In genomic region chr16:81575307-81575706, GRCh38 we compare ENCODE assay signal across 1 cellular context.
TF ChIP-seq lines count a peak whose summit lies in the region.

No MANE protein-coding gene starts in this region.

TF ChIP-seq in HepG2, 621 proteins besides CTCF, POLR2A, EP300 and RAD21 (continued from another document):
- TF ChIP-seq, protein P1, sequence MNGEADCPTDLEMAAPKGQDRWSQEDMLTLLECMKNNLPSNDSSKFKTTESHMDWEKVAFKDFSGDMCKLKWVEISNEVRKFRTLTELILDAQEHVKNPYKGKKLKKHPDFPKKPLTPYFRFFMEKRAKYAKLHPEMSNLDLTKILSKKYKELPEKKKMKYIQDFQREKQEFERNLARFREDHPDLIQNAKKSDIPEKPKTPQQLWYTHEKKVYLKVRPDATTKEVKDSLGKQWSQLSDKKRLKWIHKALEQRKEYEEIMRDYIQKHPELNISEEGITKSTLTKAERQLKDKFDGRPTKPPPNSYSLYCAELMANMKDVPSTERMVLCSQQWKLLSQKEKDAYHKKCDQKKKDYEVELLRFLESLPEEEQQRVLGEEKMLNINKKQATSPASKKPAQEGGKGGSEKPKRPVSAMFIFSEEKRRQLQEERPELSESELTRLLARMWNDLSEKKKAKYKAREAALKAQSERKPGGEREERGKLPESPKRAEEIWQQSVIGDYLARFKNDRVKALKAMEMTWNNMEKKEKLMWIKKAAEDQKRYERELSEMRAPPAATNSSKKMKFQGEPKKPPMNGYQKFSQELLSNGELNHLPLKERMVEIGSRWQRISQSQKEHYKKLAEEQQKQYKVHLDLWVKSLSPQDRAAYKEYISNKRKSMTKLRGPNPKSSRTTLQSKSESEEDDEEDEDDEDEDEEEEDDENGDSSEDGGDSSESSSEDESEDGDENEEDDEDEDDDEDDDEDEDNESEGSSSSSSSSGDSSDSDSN (CRISPR knock-in tag; IDR thresholded peaks at IDR 0.05), result peak; percentile 34; the same call in 1 of the 2 replicates
- TF ChIP-seq ZNF350 (CRISPR knock-in tag; IDR thresholded peaks at IDR 0.05; ENCODE audit: borderline replicate concordance, low read depth) (0 out of 2 replicates have a peak, but pooled peaks have one; percentile 28), ETV5 (CRISPR knock-in tag; IDR thresholded peaks at IDR 0.05; ENCODE audit: borderline replicate concordance) (0 out of 2 replicates have a peak, but pooled peaks have one; percentile 9), LCORL (IDR thresholded peaks at IDR 0.05) (no peak), LCORL (CRISPR knock-in tag; IDR thresholded peaks at IDR 0.05) (0 out of 2 replicates have a peak, but pooled peaks have one; percentile 33)
- TF ChIP-seq, protein P2, sequence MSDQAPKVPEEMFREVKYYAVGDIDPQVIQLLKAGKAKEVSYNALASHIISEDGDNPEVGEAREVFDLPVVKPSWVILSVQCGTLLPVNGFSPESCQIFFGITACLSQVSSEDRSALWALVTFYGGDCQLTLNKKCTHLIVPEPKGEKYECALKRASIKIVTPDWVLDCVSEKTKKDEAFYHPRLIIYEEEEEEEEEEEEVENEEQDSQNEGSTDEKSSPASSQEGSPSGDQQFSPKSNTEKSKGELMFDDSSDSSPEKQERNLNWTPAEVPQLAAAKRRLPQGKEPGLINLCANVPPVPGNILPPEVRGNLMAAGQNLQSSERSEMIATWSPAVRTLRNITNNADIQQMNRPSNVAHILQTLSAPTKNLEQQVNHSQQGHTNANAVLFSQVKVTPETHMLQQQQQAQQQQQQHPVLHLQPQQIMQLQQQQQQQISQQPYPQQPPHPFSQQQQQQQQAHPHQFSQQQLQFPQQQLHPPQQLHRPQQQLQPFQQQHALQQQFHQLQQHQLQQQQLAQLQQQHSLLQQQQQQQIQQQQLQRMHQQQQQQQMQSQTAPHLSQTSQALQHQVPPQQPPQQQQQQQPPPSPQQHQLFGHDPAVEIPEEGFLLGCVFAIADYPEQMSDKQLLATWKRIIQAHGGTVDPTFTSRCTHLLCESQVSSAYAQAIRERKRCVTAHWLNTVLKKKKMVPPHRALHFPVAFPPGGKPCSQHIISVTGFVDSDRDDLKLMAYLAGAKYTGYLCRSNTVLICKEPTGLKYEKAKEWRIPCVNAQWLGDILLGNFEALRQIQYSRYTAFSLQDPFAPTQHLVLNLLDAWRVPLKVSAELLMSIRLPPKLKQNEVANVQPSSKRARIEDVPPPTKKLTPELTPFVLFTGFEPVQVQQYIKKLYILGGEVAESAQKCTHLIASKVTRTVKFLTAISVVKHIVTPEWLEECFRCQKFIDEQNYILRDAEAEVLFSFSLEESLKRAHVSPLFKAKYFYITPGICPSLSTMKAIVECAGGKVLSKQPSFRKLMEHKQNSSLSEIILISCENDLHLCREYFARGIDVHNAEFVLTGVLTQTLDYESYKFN (CRISPR knock-in tag; conservative IDR thresholded peaks at IDR 0.05), result peak; percentile 27; the same call in 1 of the 2 replicates
- TF ChIP-seq, protein P3, sequence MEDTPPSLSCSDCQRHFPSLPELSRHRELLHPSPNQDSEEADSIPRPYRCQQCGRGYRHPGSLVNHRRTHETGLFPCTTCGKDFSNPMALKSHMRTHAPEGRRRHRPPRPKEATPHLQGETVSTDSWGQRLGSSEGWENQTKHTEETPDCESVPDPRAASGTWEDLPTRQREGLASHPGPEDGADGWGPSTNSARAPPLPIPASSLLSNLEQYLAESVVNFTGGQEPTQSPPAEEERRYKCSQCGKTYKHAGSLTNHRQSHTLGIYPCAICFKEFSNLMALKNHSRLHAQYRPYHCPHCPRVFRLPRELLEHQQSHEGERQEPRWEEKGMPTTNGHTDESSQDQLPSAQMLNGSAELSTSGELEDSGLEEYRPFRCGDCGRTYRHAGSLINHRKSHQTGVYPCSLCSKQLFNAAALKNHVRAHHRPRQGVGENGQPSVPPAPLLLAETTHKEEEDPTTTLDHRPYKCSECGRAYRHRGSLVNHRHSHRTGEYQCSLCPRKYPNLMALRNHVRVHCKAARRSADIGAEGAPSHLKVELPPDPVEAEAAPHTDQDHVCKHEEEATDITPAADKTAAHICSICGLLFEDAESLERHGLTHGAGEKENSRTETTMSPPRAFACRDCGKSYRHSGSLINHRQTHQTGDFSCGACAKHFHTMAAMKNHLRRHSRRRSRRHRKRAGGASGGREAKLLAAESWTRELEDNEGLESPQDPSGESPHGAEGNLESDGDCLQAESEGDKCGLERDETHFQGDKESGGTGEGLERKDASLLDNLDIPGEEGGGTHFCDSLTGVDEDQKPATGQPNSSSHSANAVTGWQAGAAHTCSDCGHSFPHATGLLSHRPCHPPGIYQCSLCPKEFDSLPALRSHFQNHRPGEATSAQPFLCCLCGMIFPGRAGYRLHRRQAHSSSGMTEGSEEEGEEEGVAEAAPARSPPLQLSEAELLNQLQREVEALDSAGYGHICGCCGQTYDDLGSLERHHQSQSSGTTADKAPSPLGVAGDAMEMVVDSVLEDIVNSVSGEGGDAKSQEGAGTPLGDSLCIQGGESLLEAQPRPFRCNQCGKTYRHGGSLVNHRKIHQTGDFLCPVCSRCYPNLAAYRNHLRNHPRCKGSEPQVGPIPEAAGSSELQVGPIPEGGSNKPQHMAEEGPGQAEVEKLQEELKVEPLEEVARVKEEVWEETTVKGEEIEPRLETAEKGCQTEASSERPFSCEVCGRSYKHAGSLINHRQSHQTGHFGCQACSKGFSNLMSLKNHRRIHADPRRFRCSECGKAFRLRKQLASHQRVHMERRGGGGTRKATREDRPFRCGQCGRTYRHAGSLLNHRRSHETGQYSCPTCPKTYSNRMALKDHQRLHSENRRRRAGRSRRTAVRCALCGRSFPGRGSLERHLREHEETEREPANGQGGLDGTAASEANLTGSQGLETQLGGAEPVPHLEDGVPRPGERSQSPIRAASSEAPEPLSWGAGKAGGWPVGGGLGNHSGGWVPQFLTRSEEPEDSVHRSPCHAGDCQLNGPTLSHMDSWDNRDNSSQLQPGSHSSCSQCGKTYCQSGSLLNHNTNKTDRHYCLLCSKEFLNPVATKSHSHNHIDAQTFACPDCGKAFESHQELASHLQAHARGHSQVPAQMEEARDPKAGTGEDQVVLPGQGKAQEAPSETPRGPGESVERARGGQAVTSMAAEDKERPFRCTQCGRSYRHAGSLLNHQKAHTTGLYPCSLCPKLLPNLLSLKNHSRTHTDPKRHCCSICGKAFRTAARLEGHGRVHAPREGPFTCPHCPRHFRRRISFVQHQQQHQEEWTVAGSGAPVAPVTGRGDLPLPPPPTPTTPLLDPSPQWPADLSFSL (CRISPR knock-in tag; IDR thresholded peaks at IDR 0.05), result peak; percentile 25; the same call in 1 of the 2 replicates
TF ChIP-seq in HepG2: peak in this region for 37.
